Comparison of ENCODE assay signal across 10 cellular contexts in the genomic region with DNA sequence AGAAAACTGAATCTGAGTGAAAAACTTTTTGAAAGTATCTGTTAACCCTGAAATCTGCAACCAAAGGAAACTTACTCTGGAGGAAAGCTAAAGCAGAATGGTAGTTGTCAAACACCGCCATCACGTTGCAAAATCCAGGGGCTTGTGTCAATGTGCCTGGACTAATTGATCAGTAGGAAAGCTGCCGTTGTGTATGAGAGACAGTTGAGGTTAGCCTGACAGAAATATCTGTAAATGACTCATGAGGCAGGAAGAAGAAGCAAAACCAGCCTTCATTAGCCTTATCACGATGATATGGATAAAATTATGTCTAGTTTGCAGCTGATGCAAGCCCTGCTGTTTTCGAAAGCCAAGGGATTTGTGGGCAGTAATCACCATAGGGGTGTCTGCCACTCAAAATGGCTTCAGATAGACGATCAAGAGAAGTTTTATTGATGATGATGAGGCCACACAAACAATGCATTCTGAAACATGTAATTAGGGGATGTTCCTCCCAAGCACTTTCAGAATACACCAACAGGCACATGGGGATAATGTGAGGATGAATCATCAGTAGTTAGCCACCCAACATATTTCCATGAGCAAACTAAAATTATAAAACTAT. TPM values are rescaled to one million over a fixed set of nuclear protein-coding genes. Genes with fewer than 3 reads are reported as not detected.
DNase-seq lines count a peak whose midpoint lies in the region; ATAC-seq and TF ChIP-seq lines count a peak whose summit lies in the region.
"Had no signal": no experiment of that assay in that cellular context is flagged by ENCODE, and none has a peak within 500 bp of the region (broad histone marks: within the 10 kb centered on the region; RNA-seq: fewer than 3 reads in every experiment).

No MANE protein-coding gene starts in this region.

- no peaks in the 10 kb centered on the region for H3K27me3 Mint-ChIP-seq in central memory CD8-positive, alpha-beta T cell

- BruUV-seq in PC-3 (replicated peaks; lab: Mats Ljungman, UMichigan) = no TSS peak

- TF ChIP-seq POLR2A in sigmoid colon (IDR thresholded peaks at IDR 0.05) = no peak

- H3K4me3 Mint-ChIP-seq in central memory CD8-positive, alpha-beta T cell = no peak overlapping the region

- WGBS in sigmoid colon, 2 donors = 46 to 59% methylated on average over 6 of the region's 6 CpGs

- H3K9me2 ChIP-seq in PC-3 (replicated peaks; ENCODE audit: low read length) = no peaks in the 10 kb centered on the region

- H3K9me3 ChIP-seq in PC-3 (ENCODE audit: low read length) = no peaks in the 10 kb centered on the region
- H3K9me3 ChIP-seq in sigmoid colon = no peaks in the 10 kb centered on the region
- H3K9me3 ChIP-seq: thoracic aorta had no signal

- H3K27ac Mint-ChIP-seq in central memory CD8-positive, alpha-beta T cell (ENCODE audit: low read depth) = peak overlapping the region; percentile 70

- H3K4me2 ChIP-seq in PC-3 (ENCODE audit: low read length) = peak overlapping the region; percentile 27

- DNase-seq in GM12865 (ENCODE audit: low read depth) = peak; percentile 52
- DNase-seq in PC-3 = peak; percentile 35
- no peak for DNase-seq in central memory CD8-positive, alpha-beta T cell (ENCODE audit: low spot score in 2 of 2)
- no peak for DNase-seq in sigmoid colon
- no peak for DNase-seq in NCI-H526 (lab: John Stamatoyannopoulos, UW)
- DNase-seq in T1000 (lab: John Stamatoyannopoulos, UW) = no peak
- DNase-seq in posterior cingulate gyrus = no peak
- DNase-seq in HEK293T (ENCODE audit: extremely low spot score) = no peak
- DNase-seq: left colon had no signal

- ATAC-seq in PC-3 = no peak
- peak; percentile 33 for ATAC-seq in central memory CD8-positive, alpha-beta T cell (replicated peaks; ENCODE audit: extremely low read depth, poor library complexity, severe bottlenecking)

- POLR2A ChIA-PET in PC-3 (lab: Charles Lee; ENCODE audit: unreplicated experiment) (no interaction called here), HEK293T (lab: Yijun Ruan, JAX) (interaction anchor here (1.8 kb wide), 1 partner anchor 146 kb away, joined by 4 read pairs; a partner anchor contains a TSS)

- H3K27me3 ChIP-seq in PC-3 (ENCODE audit: low read length) (no peaks in the 10 kb centered on the region), sigmoid colon (no peaks in the 10 kb centered on the region)

- no peaks in the 10 kb centered on the region for H3K9me3 Mint-ChIP-seq in central memory CD8-positive, alpha-beta T cell

- CTCF ChIA-PET in PC-3 (lab: Charles Lee) = interaction anchor here (1.4 kb wide), 2 partner anchors 116 to 132 kb away, joined by 3 to 7 read pairs; no protein-coding TSS in a partner anchor
- CTCF ChIA-PET in HEK293T (lab: Yijun Ruan, JAX) = interaction anchor here (2.2 kb wide), 1 partner anchor 115 kb away, joined by 18 read pairs; no protein-coding TSS in a partner anchor

- H3K4me3 ChIP-seq in GM12865 (ENCODE audit: low read depth, low read length) = no peak overlapping the region
- no peak overlapping the region for H3K4me3 ChIP-seq in PC-3 (ENCODE audit: low read length)
- H3K4me3 ChIP-seq in sigmoid colon = no peak overlapping the region
- H3K4me3 ChIP-seq: thoracic aorta had no signal

- no peaks in the 10 kb centered on the region for H3K36me3 ChIP-seq in PC-3 (ENCODE audit: low read depth, low read length)
- H3K36me3 ChIP-seq in sigmoid colon = no peaks in the 10 kb centered on the region
- H3K36me3 ChIP-seq: thoracic aorta had no signal

- intact Hi-C loops in PC-3 (cut with micrococcal nuclease) = loop anchor here (2.0 kb wide), 1 partner anchor 17 kb away; no protein-coding TSS in a partner anchor
- intact Hi-C loops in sigmoid colon (cut with DNase I) = no loop called here
- intact Hi-C loops in posterior cingulate gyrus (cut with DNase I) = no loop called here

- H3K79me2 ChIP-seq in PC-3 (ENCODE audit: low read length) = no peaks in the 10 kb centered on the region

- H3K27ac ChIP-seq in PC-3 (ENCODE audit: low read length) (peak overlapping the region; percentile 35), sigmoid colon (peak overlapping the region; percentile 43 to 81 (median 79))
- H3K27ac ChIP-seq: thoracic aorta had no signal

- peak in 1 of 4 donors; percentile 34 for TF ChIP-seq EP300 in sigmoid colon (IDR thresholded peaks at IDR 0.05)

- no peak overlapping the region for H3K9ac ChIP-seq in PC-3 (ENCODE audit: low read length)

- H3F3A ChIP-seq in PC-3 (ENCODE audit: low read length, unreplicated experiment) = no peaks in the 10 kb centered on the region

- peaks cover 15% of the 10 kb centered on the region for H3K4me1 Mint-ChIP-seq in central memory CD8-positive, alpha-beta T cell

- H3K4me1 ChIP-seq in PC-3 (ENCODE audit: insufficient read depth, low read length) = peaks cover 41% of the 10 kb centered on the region
- H3K4me1 ChIP-seq in sigmoid colon = peaks cover 0 to 96% (median 81%) of the 10 kb centered on the region in 4 donors

- TF ChIP-seq CTCF in GM12865 (IDR thresholded peaks at IDR 0.05; ENCODE audit: insufficient read depth, low read depth, low read length, missing control alignments) (no peak), PC-3 (conservative IDR thresholded peaks at IDR 0.05; ENCODE audit: low read depth, low read length) (no peak), sigmoid colon (IDR thresholded peaks at IDR 0.05) (no peak)

- H3K36me3 Mint-ChIP-seq in central memory CD8-positive, alpha-beta T cell (ENCODE audit: insufficient read depth) = peaks cover 6% of the 10 kb centered on the region

- H2AFZ ChIP-seq in PC-3 (ENCODE audit: low read length) = peak overlapping the region; percentile 57

- no peaks in the 10 kb centered on the region for H4K20me1 ChIP-seq in PC-3 (ENCODE audit: low read length)

TF ChIP-seq in HEK293T, 16 proteins besides CTCF, POLR2A, EP300 and RAD21:
- no peak for TF ChIP-seq TARDBP (IDR thresholded peaks at IDR 0.05)
- TF ChIP-seq SUZ12 (IDR thresholded peaks at IDR 0.05) = no peak
- TF ChIP-seq ZNF384 (IDR thresholded peaks at IDR 0.05) = no peak
- no peak for TF ChIP-seq LEF1 (IDR thresholded peaks at IDR 0.05; ENCODE audit: borderline replicate concordance)
- TF ChIP-seq SP1 (IDR thresholded peaks at IDR 0.05) = no peak
- TF ChIP-seq L3MBTL2 (conservative IDR thresholded peaks at IDR 0.05) = no peak
- no peak for TF ChIP-seq ARNT (IDR thresholded peaks at IDR 0.05)
- TF ChIP-seq BHLHE40 (IDR thresholded peaks at IDR 0.05; ENCODE audit: borderline replicate concordance) = no peak
- TF ChIP-seq HDGF (IDR thresholded peaks at IDR 0.05; ENCODE audit: borderline replicate concordance) = no peak
- TF ChIP-seq FOXM1 (IDR thresholded peaks at IDR 0.05; ENCODE audit: borderline replicate concordance) = no peak
- no peak for TF ChIP-seq CTBP1 (IDR thresholded peaks at IDR 0.05; ENCODE audit: borderline replicate concordance)
- TF ChIP-seq ELF4 (IDR thresholded peaks at IDR 0.05) = no peak
- no peak for TF ChIP-seq FOXK2 (IDR thresholded peaks at IDR 0.05)
- TF ChIP-seq NFRKB (IDR thresholded peaks at IDR 0.05) = no peak
- TF ChIP-seq FOXA1 (IDR thresholded peaks at IDR 0.05) = no peak
- TF ChIP-seq, protein P1, sequence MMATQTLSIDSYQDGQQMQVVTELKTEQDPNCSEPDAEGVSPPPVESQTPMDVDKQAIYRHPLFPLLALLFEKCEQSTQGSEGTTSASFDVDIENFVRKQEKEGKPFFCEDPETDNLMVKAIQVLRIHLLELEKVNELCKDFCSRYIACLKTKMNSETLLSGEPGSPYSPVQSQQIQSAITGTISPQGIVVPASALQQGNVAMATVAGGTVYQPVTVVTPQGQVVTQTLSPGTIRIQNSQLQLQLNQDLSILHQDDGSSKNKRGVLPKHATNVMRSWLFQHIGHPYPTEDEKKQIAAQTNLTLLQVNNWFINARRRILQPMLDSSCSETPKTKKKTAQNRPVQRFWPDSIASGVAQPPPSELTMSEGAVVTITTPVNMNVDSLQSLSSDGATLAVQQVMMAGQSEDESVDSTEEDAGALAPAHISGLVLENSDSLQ (IDR thresholded peaks at IDR 0.05) = no peak

RNA-seq across cellular contexts. Expression of a gene that starts 8.9 kb away (rescaled TPM):
- not detected in 2 replicates for total RNA-seq in PC-3 (2014; rRNA removed)
- not detected for total RNA-seq in sigmoid colon
- polyA plus RNA-seq in sigmoid colon = 10 to 100 TPM in 1 of 3 donors, not detected in 2; 11.4 TPM
- total RNA-seq: left colon, thoracic aorta had no signal

Comparison
In these comparisons a context has a peak if more than half of its experiments do, and no peak if none do; other contexts are left out.
1. DNase-seq: peak in GM12865 (single experiment) and PC-3 (single experiment); none in central memory CD8-positive, alpha-beta T cell (0 of 2), sigmoid colon (single experiment), NCI-H526 (0 of 2), T1000 (single experiment), posterior cingulate gyrus (0 of 10) and HEK293T (single experiment).